8 cellular contexts compared by ENCODE assay signal in genomic region chr11:65382036-65382803, GRCh38. TPM values are rescaled to one million over a fixed set of nuclear protein-coding genes. Genes with fewer than 3 reads are reported as not detected.
DNase-seq lines count a peak whose midpoint lies in the region; ATAC-seq and TF ChIP-seq lines count a peak whose summit lies in the region.

Gene SLC25A45, minus strand, starts transcription at chr11:65382646. Its CDS starts 695 bp downstream, at chr11:65381951.

- peak; percentile 57 for TF ChIP-seq RAD21 in Ishikawa (IDR thresholded peaks at IDR 0.05; ENCODE audit: low read depth)

- DNase-seq in DMS79 treated with DMSO at 0.1 percent for 48 hours (lab: John Stamatoyannopoulos, UW) (peak; percentile 82), OCI-M2 (lab: John Stamatoyannopoulos, UW; ENCODE audit: unreplicated experiment) (peak; percentile 74), activated T-cell treated with anti-CD3 and anti-CD28 coated beads for 24 hours (ENCODE audit: low read depth) (peak; percentile 89), epithelial cell of proximal tubule (ENCODE audit: low read depth) (peak; percentile 84), myocyte (ENCODE audit: low read depth) (peak; percentile 98)
- DNase-seq in stimulated activated CD8-positive, alpha-beta memory T cell treated with anti-CD3 and anti-CD28 coated beads, Interleukin-7, amount 100 ng/mL, for 4 hours (ENCODE audit: low read depth in 2 of 2) = peak; percentile 91 to 92

- ATAC-seq in GM21717 (IDR thresholded peaks at IDR 0.05; ENCODE audit: unreplicated experiment) = peak; percentile 48

- peak; percentile 75 for TF ChIP-seq CTCF in epithelial cell of proximal tubule (conservative IDR thresholded peaks at IDR 0.05; ENCODE audit: low read depth, low read length)

- H3K4me3 ChIP-seq in epithelial cell of proximal tubule (ENCODE audit: low read depth, low read length) = peak within 1 kb of the TSS; percentile 51

- TF ChIP-seq EP300 in Ishikawa (IDR thresholded peaks at IDR 0.05; ENCODE audit: borderline replicate concordance) = peak; percentile 76

TF ChIP-seq in Ishikawa, 13 proteins besides CTCF, POLR2A, EP300 and RAD21:
- peak; percentile 94 for TF ChIP-seq NFIC (IDR thresholded peaks at IDR 0.05)
- peak; percentile 58 for TF ChIP-seq FOXM1 (IDR thresholded peaks at IDR 0.05; ENCODE audit: borderline replicate concordance, low read depth)
- TF ChIP-seq, protein P1, sequence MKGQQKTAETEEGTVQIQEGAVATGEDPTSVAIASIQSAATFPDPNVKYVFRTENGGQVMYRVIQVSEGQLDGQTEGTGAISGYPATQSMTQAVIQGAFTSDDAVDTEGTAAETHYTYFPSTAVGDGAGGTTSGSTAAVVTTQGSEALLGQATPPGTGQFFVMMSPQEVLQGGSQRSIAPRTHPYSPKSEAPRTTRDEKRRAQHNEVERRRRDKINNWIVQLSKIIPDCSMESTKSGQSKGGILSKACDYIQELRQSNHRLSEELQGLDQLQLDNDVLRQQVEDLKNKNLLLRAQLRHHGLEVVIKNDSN (IDR thresholded peaks at IDR 0.05) = no peak
- TF ChIP-seq TCF12 (IDR thresholded peaks at IDR 0.05; ENCODE audit: low read depth) = peak; percentile 83
- TF ChIP-seq YY1 (IDR thresholded peaks at IDR 0.05; ENCODE audit: low read depth) = peak; percentile 79
- TF ChIP-seq REST (IDR thresholded peaks at IDR 0.05; ENCODE audit: low read depth) = no peak
- TF ChIP-seq EGR1 (IDR thresholded peaks at IDR 0.05) = 0 out of 2 replicates have a peak, but pooled peaks have one; percentile 19
- peak; percentile 73 for TF ChIP-seq MAX (IDR thresholded peaks at IDR 0.05)
- no peak; the same call in 1 of the 2 replicates for TF ChIP-seq CEBPB (IDR thresholded peaks at IDR 0.05)
- TF ChIP-seq TEAD4 (IDR thresholded peaks at IDR 0.05) = 0 out of 2 replicates have a peak, but pooled peaks have one; percentile 24
- peak; percentile 33 for TF ChIP-seq TAF1 (IDR thresholded peaks at IDR 0.05; ENCODE audit: low read depth)
- 0 out of 2 replicates have a peak, but pooled peaks have one; percentile 74 for TF ChIP-seq ZBTB7A (IDR thresholded peaks at IDR 0.05; ENCODE audit: low read depth)
- TF ChIP-seq CREB1 (IDR thresholded peaks at IDR 0.05; ENCODE audit: low read depth) = 0 out of 2 replicates have a peak, but pooled peaks have one; percentile 6
TF ChIP-seq in Ishikawa: peak in this region for 10.

RNA-seq across cellular contexts. Expression of gene SLC25A45, which starts in this region (rescaled TPM):
- 0.29 and 1.2 TPM in 2 replicates for total RNA-seq in epithelial cell of proximal tubule
- total RNA-seq in myocyte = 2.9 and 4.6 TPM in 2 replicates
- 5.7 TPM for polyA plus RNA-seq in myocyte (2012)

Comparison
In these comparisons a context has a peak if more than half of its experiments do, and no peak if none do; other contexts are left out.
1. Peak in every context shown above with its lines: DNase-seq, ATAC-seq and H3K4me3 ChIP-seq.